In the genomic region with DNA sequence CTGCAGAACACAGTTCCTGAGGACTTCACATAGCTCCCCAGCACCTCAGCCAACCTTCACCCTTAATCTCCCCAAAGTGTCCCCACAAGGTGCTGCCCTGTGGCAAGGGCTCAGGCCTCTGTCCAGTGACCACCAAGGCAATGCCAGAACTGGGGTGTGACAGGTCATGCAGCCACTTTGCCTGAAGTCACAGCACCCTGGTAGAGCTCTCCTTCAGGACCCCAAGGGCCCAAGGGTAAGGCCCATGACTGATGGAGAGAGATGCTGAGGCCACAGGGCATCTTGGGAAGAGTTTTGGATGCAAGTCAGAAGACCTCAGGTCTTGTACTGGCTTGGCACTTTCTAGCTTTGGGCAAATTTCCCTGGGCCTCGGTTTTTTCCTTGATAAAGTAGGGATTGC, we compare ENCODE assay signal across 22 cellular contexts. TPM values are rescaled to one million over a fixed set of nuclear protein-coding genes. Genes with fewer than 3 reads are reported as not detected.
DNase-seq lines count a peak whose midpoint lies in the region; ATAC-seq, FAIRE-seq and TF ChIP-seq lines count a peak whose summit lies in the region.
"Had no signal": no experiment of that assay in that cellular context is flagged by ENCODE, and none has a peak within 500 bp of the region (broad histone marks: within the 10 kb centered on the region; RNA-seq: fewer than 3 reads in every experiment).

No MANE protein-coding gene starts in this region.

- TF ChIP-seq RAD21 in GM12878 (IDR thresholded peaks at IDR 0.05; ENCODE audit: insufficient read depth, low read depth, low read length), result no peak

- no peaks in the 10 kb centered on the region for H3K4me1 Mint-ChIP-seq in H9
- H3K4me1 Mint-ChIP-seq: GM23338 had no signal

- in situ Hi-C loops in mammary epithelial cell (cut with MboI; ENCODE audit: low sequenced_read_pairs in 2 of 2) (no loop called here), GM12878 (cut with MboI) (loop anchor here (10.0 kb wide), 1 partner anchor 412 kb away; no protein-coding TSS in a partner anchor)

- POLR2A ChIA-PET in GM12878 (lab: Charles Lee), result interaction anchor here (1.1 to 12.2 kb wide), 9 partner anchors 8 to 427 kb away, joined by 3 to 222 read pairs (median 6); a partner anchor contains a TSS

- H4K91ac ChIP-seq in H9 (ENCODE audit: insufficient read length, low read depth, low read length), result no peak overlapping the region

- H2AK5ac ChIP-seq in H9 (ENCODE audit: insufficient read length, low read length) (no peak overlapping the region), mesendoderm (ENCODE audit: low read length) (no peak overlapping the region)

- H3K27me3 ChIP-seq in breast epithelium (no peaks in the 10 kb centered on the region), mammary epithelial cell (ENCODE audit: insufficient read depth, low read length) (no peaks in the 10 kb centered on the region), GM12878 (replicated peaks in 1 of 2; ENCODE audit: control insufficient read depth in 2 of 2, insufficient read depth in 2 of 2, low read length in 1 of 2) (no peaks in the 10 kb centered on the region), mononuclear cell (ENCODE audit: insufficient read depth, low read length) (no peaks in the 10 kb centered on the region), vagina (no peaks in the 10 kb centered on the region), H9 (ENCODE audit: insufficient read depth, low read length) (no peaks in the 10 kb centered on the region), mesendoderm (ENCODE audit: insufficient read depth, low read length, poor library complexity) (no peaks in the 10 kb centered on the region)

- no peak for ATAC-seq in GM12878
- ATAC-seq: GM23338 had no signal

- SMC1A ChIA-PET in GM12878 (lab: Charles Lee; ENCODE audit: uncharacterized antibody, unreplicated experiment), result interaction anchor here (1.1 to 12.6 kb wide), 9 partner anchors 9 to 288 kb away, joined by 3 to 431 read pairs (median 8); a partner anchor contains a TSS

- H3K27me3 Mint-ChIP-seq in H9 (ENCODE audit: low read depth), result peaks cover 9% of the 10 kb centered on the region
- H3K27me3 Mint-ChIP-seq: stimulated activated naive B cell treated with anti-CD40 and anti-IgM and Interleukin-4, amounts not matched to agents 10 μg/mL and 1 μg/mL and 100 μg/mL, for 72 hours had no signal

- dilution Hi-C loops in mammary epithelial cell (cut with HindIII; ENCODE audit: low sequenced_read_pairs), result no loop called here

- no peaks in the 10 kb centered on the region for H3K9me3 Mint-ChIP-seq in H9
- H3K9me3 Mint-ChIP-seq: GM23338; stimulated activated naive B cell treated with anti-CD40 and anti-IgM and Interleukin-4, amounts not matched to agents 10 μg/mL and 1 μg/mL and 100 μg/mL, for 72 hours had no signal

- H2BK12ac ChIP-seq in H9 (ENCODE audit: insufficient read length, low read depth, low read length), result no peak overlapping the region

- H3K79me2 ChIP-seq in mammary epithelial cell (ENCODE audit: insufficient read depth, low read length), result no peaks in the 10 kb centered on the region
- H3K79me2 ChIP-seq in GM12878 (ENCODE audit: control insufficient read depth, insufficient read depth, low read length), result peaks cover 69% of the 10 kb centered on the region
- no peaks in the 10 kb centered on the region for H3K79me2 ChIP-seq in H9 (ENCODE audit: insufficient read depth, low read length)
- H3K79me2 ChIP-seq in mesendoderm (ENCODE audit: control insufficient read depth, insufficient read depth, low read length), result no peaks in the 10 kb centered on the region

- peak overlapping the region; percentile 30 to 48 for H3K27ac ChIP-seq in breast epithelium
- H3K27ac ChIP-seq in mammary epithelial cell (ENCODE audit: insufficient read depth, low read depth, low read length), result no peak overlapping the region
- H3K27ac ChIP-seq in GM12878 (ENCODE audit: control insufficient read depth, insufficient read depth), result peak overlapping the region; percentile 99
- H3K27ac ChIP-seq in vagina, result peak overlapping the region; percentile 67
- no peak overlapping the region for H3K27ac ChIP-seq in H9 (ENCODE audit: insufficient read length, low read depth, low read length)
- no peak overlapping the region for H3K27ac ChIP-seq in mesendoderm (ENCODE audit: low read depth, low read length)
- H3K27ac ChIP-seq: C4-2B, PC-9 had no signal

- H3K4me3 Mint-ChIP-seq in H9, result no peak overlapping the region
- H3K4me3 Mint-ChIP-seq: GM23338; stimulated activated naive B cell treated with anti-CD40 and anti-IgM and Interleukin-4, amounts not matched to agents 10 μg/mL and 1 μg/mL and 100 μg/mL, for 72 hours had no signal

- H3K36me3 ChIP-seq in breast epithelium (no peaks in the 10 kb centered on the region), mammary epithelial cell (ENCODE audit: insufficient read depth, low read length) (no peaks in the 10 kb centered on the region), GM12878 (ENCODE audit: control insufficient read depth in 2 of 2, insufficient read depth in 2 of 2, low read length in 1 of 2) (no peaks in the 10 kb centered on the region; a peak in 1 of 4 replicates), vagina (no peaks in the 10 kb centered on the region), mesendoderm (ENCODE audit: control insufficient read depth, insufficient read depth, low read length) (no peaks in the 10 kb centered on the region)

- H3K4ac ChIP-seq in H9 (ENCODE audit: low read depth, low read length) (no peak overlapping the region), mesendoderm (ENCODE audit: low read depth, low read length) (no peak overlapping the region)

- BruUV-seq in mammary epithelial cell (replicated peaks; lab: Mats Ljungman, UMichigan) (no TSS peak), GM12878 (replicated peaks; lab: Mats Ljungman, UMichigan) (no TSS peak)

- RAD21 ChIA-PET in GM12878 (lab: Charles Lee; ENCODE audit: unreplicated experiment), result interaction anchor here (0.6 to 12.9 kb wide), 11 partner anchors 8 to 1251 kb away, joined by 3 to 371 read pairs (median 6); a partner anchor contains a TSS

- H3K9ac ChIP-seq in mammary epithelial cell (ENCODE audit: insufficient read depth, low read length) (no peak overlapping the region), GM12878 (ENCODE audit: control insufficient read depth, insufficient read depth, low read length) (peak overlapping the region; percentile 94), H9 (ENCODE audit: extremely low read depth, insufficient read length, low read length) (no peak overlapping the region), mesendoderm (ENCODE audit: low read length) (no peak overlapping the region)

- H3K23ac ChIP-seq in H9 (ENCODE audit: insufficient read length, low read depth, low read length) (no peak overlapping the region), mesendoderm (ENCODE audit: low read length) (no peak overlapping the region)

- no peak overlapping the region for H2BK15ac ChIP-seq in H9 (ENCODE audit: low read depth, low read length)
- H2BK15ac ChIP-seq in mesendoderm (replicated peaks; ENCODE audit: low read depth), result no peak overlapping the region

- no peaks in the 10 kb centered on the region for H3K23me2 ChIP-seq in H9 (ENCODE audit: insufficient read length, low read depth, low read length, poor library complexity, severe bottlenecking)

- H2BK20ac ChIP-seq in H9 (ENCODE audit: low read depth, low read length, poor library complexity, severe bottlenecking), result no peak overlapping the region

- H2AFZ ChIP-seq in mammary epithelial cell (ENCODE audit: low read depth, low read length) (no peak overlapping the region), GM12878 (ENCODE audit: control insufficient read depth, low read depth, low read length) (no peak overlapping the region), H9 (ENCODE audit: low read length) (no peak overlapping the region)
- H2AFZ ChIP-seq: GM23338, PC-9 had no signal

- no peaks in the 10 kb centered on the region for H3K36me3 Mint-ChIP-seq in H9 (ENCODE audit: insufficient read depth in 1 of 3, low read depth in 3 of 3)

- no peak overlapping the region for H3K4me2 ChIP-seq in mammary epithelial cell (ENCODE audit: insufficient read depth, low read depth, low read length)
- peak overlapping the region; percentile 95 for H3K4me2 ChIP-seq in GM12878 (ENCODE audit: control insufficient read depth, insufficient read depth)
- no peak overlapping the region for H3K4me2 ChIP-seq in H9 (ENCODE audit: insufficient read depth, insufficient read length, low read length)
- no peak overlapping the region for H3K4me2 ChIP-seq in mesendoderm (ENCODE audit: low read length)
- H3K4me2 ChIP-seq: GM23338, PC-9 had no signal

- TF ChIP-seq CTCF in breast epithelium (IDR thresholded peaks at IDR 0.05) (no peak), mammary epithelial cell (conservative IDR thresholded peaks at IDR 0.05 in 1 of 2, IDR thresholded peaks at IDR 0.05 in 1 of 2; ENCODE audit: extremely low read depth in 1 of 2, insufficient read depth in 1 of 2, low read depth in 1 of 2, low read length in 2 of 2) (no peak), GM12878 (IDR thresholded peaks at IDR 0.05 in 2 of 3, conservative IDR thresholded peaks at IDR 0.05 in 1 of 3; ENCODE audit: control insufficient read depth in 2 of 3, extremely low read depth in 1 of 3, insufficient read depth in 1 of 3, low read depth in 3 of 3, low read length in 3 of 3) (no peak), vagina (IDR thresholded peaks at IDR 0.05) (no peak), H9 (conservative IDR thresholded peaks at IDR 0.05) (no peak)

- no peak for TF ChIP-seq POLR2A in breast epithelium (IDR thresholded peaks at IDR 0.05)
- TF ChIP-seq POLR2A in GM12878 (IDR thresholded peaks at IDR 0.05; ENCODE audit: low read depth, low read length), result no peak; the same call in 1 of the 2 replicates
- no peak for TF ChIP-seq POLR2A in vagina (IDR thresholded peaks at IDR 0.05)

- H4K20me1 ChIP-seq in mammary epithelial cell (ENCODE audit: insufficient read depth, low read length) (no peaks in the 10 kb centered on the region), GM12878 (ENCODE audit: control insufficient read depth, insufficient read depth) (no peaks in the 10 kb centered on the region), H9 (ENCODE audit: control insufficient read depth, insufficient read depth, insufficient read length) (no peaks in the 10 kb centered on the region)

- H2BK120ac ChIP-seq in H9 (ENCODE audit: low read depth, low read length, poor library complexity, severe bottlenecking) (no peak overlapping the region), mesendoderm (ENCODE audit: low read depth, low read length) (no peak overlapping the region)

- H3K18ac ChIP-seq in H9 (ENCODE audit: insufficient read length, low read depth, low read length) (no peak overlapping the region), mesendoderm (ENCODE audit: low read length) (no peak overlapping the region)

- H3T11ph ChIP-seq in H9 (ENCODE audit: low read length), result no peak overlapping the region

- no peaks in the 10 kb centered on the region for H3K9me3 ChIP-seq in breast epithelium
- no peaks in the 10 kb centered on the region for H3K9me3 ChIP-seq in mammary epithelial cell (replicated peaks; ENCODE audit: insufficient read depth, low read length)
- H3K9me3 ChIP-seq in GM12878 (replicated peaks; ENCODE audit: control insufficient read depth, insufficient read depth, low read length), result no peaks in the 10 kb centered on the region
- H3K9me3 ChIP-seq in mononuclear cell (ENCODE audit: low read depth, low read length), result no peaks in the 10 kb centered on the region
- H3K9me3 ChIP-seq in vagina, result no peaks in the 10 kb centered on the region
- no peaks in the 10 kb centered on the region for H3K9me3 ChIP-seq in H9 (ENCODE audit: control insufficient read depth, low read depth, low read length)

- no peak for DNase-seq in breast epithelium (ENCODE audit: low spot score in 2 of 2)
- no peak for DNase-seq in mammary epithelial cell
- no peak for DNase-seq in GM12878 (ENCODE audit: low read depth, low spot score)
- DNase-seq in vagina (ENCODE audit: extremely low spot score in 2 of 2), result no peak
- DNase-seq in medulla oblongata (ENCODE audit: extremely low spot score), result no peak
- no peak for DNase-seq in H9
- DNase-seq in mesendoderm, result no peak
- DNase-seq: foreskin fibroblast, IMR-90, NCI-H2081 treated with DMSO at 0.1 percent for 48 hours, NCI-H524 treated with DMSO at 0.1 percent for 48 hours, PC-9, T1000 had no signal

- intact Hi-C loops in breast epithelium (cut with DNase I; ENCODE audit: low total_unique reads) (no loop called here), mammary epithelial cell (cut with micrococcal nuclease) (no loop called here), GM12878 (cut with micrococcal nuclease; ENCODE audit: unreplicated experiment) (loop anchor here (5.0 kb wide), 2 partner anchors 205 to 240 kb away; a partner anchor contains a TSS), vagina (cut with DNase I) (no loop called here)

- no peak overlapping the region for H3K27ac Mint-ChIP-seq in H9
- H3K27ac Mint-ChIP-seq: GM23338; progenitor cell of endocrine pancreas; stimulated activated naive B cell treated with anti-CD40 and anti-IgM and Interleukin-4, amounts not matched to agents 10 μg/mL and 1 μg/mL and 100 μg/mL, for 72 hours had no signal

- no peaks in the 10 kb centered on the region for H3K79me1 ChIP-seq in H9 (ENCODE audit: insufficient read depth, low read depth, low read length, poor library complexity, severe bottlenecking)
- no peaks in the 10 kb centered on the region for H3K79me1 ChIP-seq in mesendoderm (ENCODE audit: low read length)

- no peak overlapping the region for H2BK5ac ChIP-seq in H9 (ENCODE audit: insufficient read length, low read length)
- no peak overlapping the region for H2BK5ac ChIP-seq in mesendoderm (ENCODE audit: low read length)

- H3K56ac ChIP-seq in H9 (ENCODE audit: insufficient read length, low read depth, low read length) (no peak overlapping the region), mesendoderm (ENCODE audit: low read length) (no peak overlapping the region)

- H4K8ac ChIP-seq in H9 (replicated peaks; ENCODE audit: insufficient read length, low read depth, low read length) (no peak overlapping the region), mesendoderm (ENCODE audit: low read depth, low read length) (no peak overlapping the region)

- FAIRE-seq in GM12878 (lab: Jason Lieb, UNC), result no peak
- FAIRE-seq: A204.1 had no signal

- H3K4me3 ChIP-seq in breast epithelium, result no peak overlapping the region
- no peak overlapping the region for H3K4me3 ChIP-seq in mammary epithelial cell (replicated peaks in 1 of 3; ENCODE audit: insufficient read depth in 1 of 3, low read depth in 2 of 3, low read length in 3 of 3)
- H3K4me3 ChIP-seq in GM12878, result peak overlapping the region; percentile 86
- H3K4me3 ChIP-seq in mononuclear cell (ENCODE audit: low read length), result peak overlapping the region; percentile 68
- no peak overlapping the region for H3K4me3 ChIP-seq in vagina
- H3K4me3 ChIP-seq in mesendoderm (ENCODE audit: low read length), result no peak overlapping the region
- H3K4me3 ChIP-seq: GM23338, PC-9 had no signal

- CTCF ChIA-PET in mammary epithelial cell (lab: Charles Lee; ENCODE audit: low non-redundant PET), result no interaction called here
- CTCF ChIA-PET in GM12878 (lab: Yijun Ruan, JAX), result interaction anchor here (1.3 to 12.9 kb wide), 11 partner anchors 9 to 288 kb away, joined by 3 to 643 read pairs (median 7); a partner anchor contains a TSS

- H3K14ac ChIP-seq in H9 (ENCODE audit: insufficient read depth, low read length), result no peak overlapping the region

- H3K4me1 ChIP-seq in breast epithelium (no peaks in the 10 kb centered on the region), mammary epithelial cell (ENCODE audit: insufficient read depth, low read length) (no peaks in the 10 kb centered on the region), GM12878 (ENCODE audit: control insufficient read depth, insufficient read depth, low read length) (peaks cover 46% of the 10 kb centered on the region), mononuclear cell (ENCODE audit: insufficient read depth, low read length) (peaks cover 95% of the 10 kb centered on the region), vagina (no peaks in the 10 kb centered on the region), H9 (ENCODE audit: insufficient read depth, low read length) (no peaks in the 10 kb centered on the region), mesendoderm (ENCODE audit: control insufficient read depth, low read depth, low read length) (no peaks in the 10 kb centered on the region)

- TF ChIP-seq EP300 in GM12878 (IDR thresholded peaks at IDR 0.05; ENCODE audit: borderline replicate concordance in 1 of 2, control insufficient read depth in 1 of 2, low read depth in 2 of 2, low read length in 2 of 2), result no peak

- no peak overlapping the region for H4K5ac ChIP-seq in H9 (ENCODE audit: insufficient read length, low read depth, low read length)
- no peak overlapping the region for H4K5ac ChIP-seq in mesendoderm (ENCODE audit: low read length)

- WGBS in mammary epithelial cell (ENCODE audit: low coverage, missing lambda C conversion rate), result no CpG with 5 or more reads among the region's 1 CpG
- 5% methylated on average over 1 of the region's 1 CpG for WGBS in GM12878 (ENCODE audit: insufficient coverage, insufficient replicate concordance, low lambda C conversion rate, missing lambda C conversion rate)
- WGBS in H9 (ENCODE audit: extremely low coverage, insufficient read length, low lambda C conversion rate), result no CpG with 5 or more reads among the region's 1 CpG
- no CpG with 5 or more reads among the region's 1 CpG for WGBS in mesendoderm (ENCODE audit: extremely low coverage, insufficient coverage, low lambda C conversion rate)

RNA-seq across cellular contexts. Expression of a gene that starts 0.8 kb away (rescaled TPM):
- total RNA-seq in breast epithelium (10 to 100 TPM in 1 of 3 donors, 1 to 10 TPM in 2; 1.1 to 11.0 (median 3.3) TPM), mammary epithelial cell (1 to 10 TPM; 1.2 to 5.0 TPM), GM12878 (2014; rRNA removed) (112 and 125 TPM in 2 replicates), GM12878 (2014; rRNA removed; fragmentation: Illumina TruSeq; extraction: Trizol) (95.3 and 97.0 TPM in 2 replicates), GM12878 (2021) (191 and 207 TPM in 2 replicates), mononuclear cell (117 TPM), vagina (12.3 TPM), H9 (2021) (not detected in 2 replicates)
- polyA plus RNA-seq in mammary epithelial cell (5.4 TPM), GM12878 (2011; rRNA removed) (110 and 200 TPM in 2 replicates), GM12878 (2014; fragmentation: Illumina TruSeq; extraction: Trizol) (245 and 297 TPM in 2 replicates), GM12878 (2014; fragmentation: Nextera tagmentation; extraction: Ambion mirVana) (10 to 100 TPM; 79.7 to 81.7 TPM), GM12878 (2014; rRNA removed) (155 and 157 TPM in 2 replicates), GM12878 (2016; fragmentation: Nextera tagmentation; extraction: Ambion mirVana) (100 to 1,000 TPM; 107 to 120 TPM)
- not detected for polyA minus RNA-seq in mammary epithelial cell
- total RNA-seq in GM12878 (2013; cell fraction: nucleolus; rRNA removed), result 279 and 312 TPM in 2 replicates
- 172 TPM for polyA plus RNA-seq in GM12878 (2011; ENCODE audit: low read depth)
- polyA plus RNA-seq in GM12878 (2011; cell fraction: cytosol; rRNA removed), result 276 and 324 TPM in 2 replicates
- 227 and 311 TPM in 2 replicates for polyA plus RNA-seq in GM12878 (2011; cell fraction: nucleus; rRNA removed)
- 247 and 253 TPM in 2 replicates for polyA plus RNA-seq in GM12878 (2012)
- 217 and 266 TPM in 2 replicates for polyA minus RNA-seq in GM12878 (2011; rRNA and poly(A)+ RNA removed)
- 72.0 and 80.5 TPM in 2 replicates for polyA minus RNA-seq in GM12878 (2011; cell fraction: cytosol; rRNA and poly(A)+ RNA removed)
- polyA minus RNA-seq in GM12878 (2011; cell fraction: nucleus; rRNA and poly(A)+ RNA removed), result 80.6 and 107 TPM in 2 replicates
- 0.42 TPM for polyA plus RNA-seq in mesendoderm (2013, experiment 1 of 2)
- 0.24 TPM for polyA plus RNA-seq in mesendoderm (2013, experiment 2 of 2)
- total RNA-seq: chondrocyte, GM23338, IMR-90, myocyte, progenitor cell of endocrine pancreas had no signal

RNA-seq across cellular contexts. Expression of a gene that starts 23.7 kb away (rescaled TPM):
- total RNA-seq in breast epithelium (100 to 1,000 TPM in 2 of 3 donors, under 1 TPM in 1; 0.16 to 205 (median 123) TPM), mammary epithelial cell (10 to 100 TPM in 1 of 2 donors, not detected in 1; 10.7 TPM), GM12878 (2014; rRNA removed) (1.6 and 1.8 TPM in 2 replicates), GM12878 (2014; rRNA removed; fragmentation: Illumina TruSeq; extraction: Trizol) (7.6 and 7.9 TPM in 2 replicates), GM12878 (2021) (4.7 and 5.0 TPM in 2 replicates), mononuclear cell (not detected), vagina (0.25 TPM), H9 (2021) (not detected in 2 replicates)
- polyA plus RNA-seq in mammary epithelial cell (0.03 TPM), GM12878 (2011; rRNA removed) (1.7 and 1.8 TPM in 2 replicates), GM12878 (2014; fragmentation: Illumina TruSeq; extraction: Trizol) (4.1 and 14.3 TPM in 2 replicates), GM12878 (2014; fragmentation: Nextera tagmentation; extraction: Ambion mirVana) (1 to 10 TPM; 1.1 to 2.0 TPM), GM12878 (2014; rRNA removed) (1.7 and 2.4 TPM in 2 replicates), GM12878 (2016; fragmentation: Nextera tagmentation; extraction: Ambion mirVana) (1 to 10 TPM in 1 of 2 experiments, under 1 TPM in 1; 0.96 to 1.2 TPM)
- polyA minus RNA-seq in mammary epithelial cell, result 1.4 TPM
- 0.59 and 0.61 TPM in 2 replicates for total RNA-seq in GM12878 (2013; cell fraction: nucleolus; rRNA removed)
- polyA plus RNA-seq in GM12878 (2011; ENCODE audit: low read depth), result 1.3 TPM
- polyA plus RNA-seq in GM12878 (2011; cell fraction: cytosol; rRNA removed), result 0.92 and 0.93 TPM in 2 replicates
- polyA plus RNA-seq in GM12878 (2011; cell fraction: nucleus; rRNA removed), result 1.0 TPM in 2 replicates
- polyA plus RNA-seq in GM12878 (2012), result 2.4 and 5.4 TPM in 2 replicates
- 3.9 and 4.7 TPM in 2 replicates for polyA minus RNA-seq in GM12878 (2011; rRNA and poly(A)+ RNA removed)
- polyA minus RNA-seq in GM12878 (2011; cell fraction: cytosol; rRNA and poly(A)+ RNA removed), result 1.9 and 3.5 TPM in 2 replicates
- polyA minus RNA-seq in GM12878 (2011; cell fraction: nucleus; rRNA and poly(A)+ RNA removed), result 4.5 and 5.0 TPM in 2 replicates
- 0.01 TPM for polyA plus RNA-seq in mesendoderm (2013, experiment 1 of 2)
- polyA plus RNA-seq in mesendoderm (2013, experiment 2 of 2), result 0.13 TPM
- total RNA-seq: chondrocyte, GM23338, IMR-90, myocyte, PC-9, progenitor cell of endocrine pancreas had no signal
- polyA plus RNA-seq: GM23338, IMR-90 had no signal

RNA-seq across cellular contexts. Expression of a gene that starts 25.3 kb away (rescaled TPM):
- total RNA-seq in breast epithelium, result under 1 TPM in 1 of 3 donors, not detected in 2; 0.59 TPM
- total RNA-seq in mammary epithelial cell, result not detected
- polyA plus RNA-seq in mammary epithelial cell, result 0.09 TPM
- polyA minus RNA-seq in mammary epithelial cell, result not detected
- total RNA-seq in GM12878 (2013; cell fraction: nucleolus; rRNA removed), result 0.29 TPM in 1 of 2 replicates, not detected in the other
- 0.11 TPM in 2 replicates for total RNA-seq in GM12878 (2014; rRNA removed)
- total RNA-seq in GM12878 (2014; rRNA removed; fragmentation: Illumina TruSeq; extraction: Trizol), result 0.22 TPM in 1 of 2 replicates, not detected in the other
- total RNA-seq in GM12878 (2021), result 0.16 TPM in 1 of 2 replicates, not detected in the other
- polyA plus RNA-seq in GM12878 (2011; ENCODE audit: low read depth), result 14.3 TPM
- polyA plus RNA-seq in GM12878 (2011; rRNA removed), result 0.05 and 0.19 TPM in 2 replicates
- 0.03 TPM in 1 of 2 replicates, not detected in the other for polyA plus RNA-seq in GM12878 (2011; cell fraction: cytosol; rRNA removed)
- polyA plus RNA-seq in GM12878 (2011; cell fraction: nucleus; rRNA removed), result not detected in 2 replicates
- 28.2 and 39.9 TPM in 2 replicates for polyA plus RNA-seq in GM12878 (2012)
- 0.21 and 0.41 TPM in 2 replicates for polyA plus RNA-seq in GM12878 (2014; fragmentation: Illumina TruSeq; extraction: Trizol)
- polyA plus RNA-seq in GM12878 (2014; fragmentation: Nextera tagmentation; extraction: Ambion mirVana), result 10 to 100 TPM; 19.0 to 19.8 TPM
- 0.13 and 0.35 TPM in 2 replicates for polyA plus RNA-seq in GM12878 (2014; rRNA removed)
- 1 to 10 TPM; 5.1 to 6.4 TPM for polyA plus RNA-seq in GM12878 (2016; fragmentation: Nextera tagmentation; extraction: Ambion mirVana)
- not detected in 2 replicates for polyA minus RNA-seq in GM12878 (2011; rRNA and poly(A)+ RNA removed)
- not detected in 2 replicates for polyA minus RNA-seq in GM12878 (2011; cell fraction: cytosol; rRNA and poly(A)+ RNA removed)
- not detected in 2 replicates for polyA minus RNA-seq in GM12878 (2011; cell fraction: nucleus; rRNA and poly(A)+ RNA removed)
- total RNA-seq in mononuclear cell, result 0.10 TPM
- total RNA-seq in vagina, result 1.5 TPM
- not detected in 2 replicates for total RNA-seq in H9 (2021)
- polyA plus RNA-seq in mesendoderm (2013, experiment 1 of 2), result 0.06 TPM
- 0.07 TPM for polyA plus RNA-seq in mesendoderm (2013, experiment 2 of 2)
- total RNA-seq: chondrocyte, GM23338, myocyte, PC-9, progenitor cell of endocrine pancreas, ureter had no signal
- polyA plus RNA-seq: GM23338 had no signal

RNA-seq across cellular contexts. Expression of a gene that starts 47.7 kb away (rescaled TPM):
- total RNA-seq in breast epithelium, result not detected
- total RNA-seq in mammary epithelial cell, result not detected
- not detected for polyA plus RNA-seq in mammary epithelial cell
- not detected for polyA minus RNA-seq in mammary epithelial cell
- 0.24 TPM in 1 of 2 replicates, not detected in the other for total RNA-seq in GM12878 (2013; cell fraction: nucleolus; rRNA removed)
- 0.06 and 0.16 TPM in 2 replicates for total RNA-seq in GM12878 (2014; rRNA removed)
- 0.04 and 0.14 TPM in 2 replicates for total RNA-seq in GM12878 (2014; rRNA removed; fragmentation: Illumina TruSeq; extraction: Trizol)
- not detected in 2 replicates for total RNA-seq in GM12878 (2021)
- polyA plus RNA-seq in GM12878 (2011; ENCODE audit: low read depth), result not detected
- polyA plus RNA-seq in GM12878 (2011; rRNA removed), result 0.08 TPM in 1 of 2 replicates, not detected in the other
- polyA plus RNA-seq in GM12878 (2011; cell fraction: cytosol; rRNA removed), result 0.08 and 0.12 TPM in 2 replicates
- 0.13 TPM in 1 of 2 replicates, not detected in the other for polyA plus RNA-seq in GM12878 (2011; cell fraction: nucleus; rRNA removed)
- 0.09 TPM in 1 of 2 replicates, not detected in the other for polyA plus RNA-seq in GM12878 (2012)
- polyA plus RNA-seq in GM12878 (2014; fragmentation: Illumina TruSeq; extraction: Trizol), result 0.04 and 0.11 TPM in 2 replicates
- under 1 TPM in 1 of 2 experiments, not detected in 1; 0.05 TPM for polyA plus RNA-seq in GM12878 (2014; fragmentation: Nextera tagmentation; extraction: Ambion mirVana)
- 0.15 and 0.16 TPM in 2 replicates for polyA plus RNA-seq in GM12878 (2014; rRNA removed)
- polyA plus RNA-seq in GM12878 (2016; fragmentation: Nextera tagmentation; extraction: Ambion mirVana), result under 1 TPM in 1 of 2 experiments, not detected in 1; 0.14 TPM
- 0.10 and 0.22 TPM in 2 replicates for polyA minus RNA-seq in GM12878 (2011; rRNA and poly(A)+ RNA removed)
- polyA minus RNA-seq in GM12878 (2011; cell fraction: cytosol; rRNA and poly(A)+ RNA removed), result not detected in 2 replicates
- polyA minus RNA-seq in GM12878 (2011; cell fraction: nucleus; rRNA and poly(A)+ RNA removed), result 0.19 and 0.24 TPM in 2 replicates
- not detected for total RNA-seq in mononuclear cell
- not detected for total RNA-seq in vagina
- total RNA-seq in H9 (2021), result not detected in 2 replicates
- polyA plus RNA-seq in mesendoderm (2013, experiment 1 of 2), result not detected
- polyA plus RNA-seq in mesendoderm (2013, experiment 2 of 2), result not detected
- total RNA-seq: chondrocyte, GM23338, IMR-90, myocyte, PC-9, progenitor cell of endocrine pancreas, ureter had no signal
- polyA plus RNA-seq: GM23338, IMR-90 had no signal

RNA-seq across cellular contexts. Expression of a gene that starts 57.1 kb away (rescaled TPM):
- 1 to 10 TPM in 1 of 3 donors, not detected in 2; 1.5 TPM for total RNA-seq in breast epithelium
- total RNA-seq in mammary epithelial cell, result not detected
- 0.10 TPM for polyA plus RNA-seq in mammary epithelial cell
- not detected for polyA minus RNA-seq in mammary epithelial cell
- total RNA-seq in GM12878 (2013; cell fraction: nucleolus; rRNA removed), result not detected in 2 replicates
- 0.11 TPM in 1 of 2 replicates, not detected in the other for total RNA-seq in GM12878 (2014; rRNA removed)
- 0.13 TPM in 1 of 2 replicates, not detected in the other for total RNA-seq in GM12878 (2014; rRNA removed; fragmentation: Illumina TruSeq; extraction: Trizol)
- total RNA-seq in GM12878 (2021), result not detected in 2 replicates
- polyA plus RNA-seq in GM12878 (2011; ENCODE audit: low read depth), result not detected
- polyA plus RNA-seq in GM12878 (2011; rRNA removed), result not detected in 2 replicates
- not detected in 2 replicates for polyA plus RNA-seq in GM12878 (2011; cell fraction: cytosol; rRNA removed)
- polyA plus RNA-seq in GM12878 (2011; cell fraction: nucleus; rRNA removed), result not detected in 2 replicates
- not detected in 2 replicates for polyA plus RNA-seq in GM12878 (2012)
- polyA plus RNA-seq in GM12878 (2014; fragmentation: Illumina TruSeq; extraction: Trizol), result not detected in 2 replicates
- under 1 TPM in 1 of 2 experiments, not detected in 1; 0.08 TPM for polyA plus RNA-seq in GM12878 (2014; fragmentation: Nextera tagmentation; extraction: Ambion mirVana)
- not detected in 2 replicates for polyA plus RNA-seq in GM12878 (2014; rRNA removed)
- not detected for polyA plus RNA-seq in GM12878 (2016; fragmentation: Nextera tagmentation; extraction: Ambion mirVana)
- not detected in 2 replicates for polyA minus RNA-seq in GM12878 (2011; rRNA and poly(A)+ RNA removed)
- polyA minus RNA-seq in GM12878 (2011; cell fraction: cytosol; rRNA and poly(A)+ RNA removed), result not detected in 2 replicates
- polyA minus RNA-seq in GM12878 (2011; cell fraction: nucleus; rRNA and poly(A)+ RNA removed), result not detected in 2 replicates
- not detected for total RNA-seq in mononuclear cell
- total RNA-seq in vagina, result not detected
- not detected in 2 replicates for total RNA-seq in H9 (2021)
- not detected for polyA plus RNA-seq in mesendoderm (2013, experiment 1 of 2)
- polyA plus RNA-seq in mesendoderm (2013, experiment 2 of 2), result not detected
- total RNA-seq: chondrocyte, GM23338, IMR-90, myocyte, PC-9, progenitor cell of endocrine pancreas, ureter had no signal
- polyA plus RNA-seq: GM23338, IMR-90 had no signal

Comparison
In these comparisons a context has a peak if more than half of its experiments do, and no peak if none do; other contexts are left out.
1. H3K27ac ChIP-seq: peak in breast epithelium (2 of 2), GM12878 (single experiment) and vagina (single experiment); none in mammary epithelial cell (single experiment), H9 (single experiment) and mesendoderm (single experiment).
2. H3K4me3 ChIP-seq: peak in GM12878 (single experiment) and mononuclear cell (single experiment); none in breast epithelium (0 of 3), mammary epithelial cell (0 of 3), vagina (0 of 2) and mesendoderm (single experiment).